ENCODE assay signal across 27 cellular contexts in genomic region chr11:121743285-121743684, GRCh38.
"Had no signal": no experiment of that assay in that cellular context is flagged by ENCODE, and none has a peak within 500 bp of the region (broad histone marks: within the 10 kb centered on the region; RNA-seq: fewer than 3 reads in every experiment).

No MANE protein-coding gene starts in this region.

- H3K4me3 ChIP-seq: breast epithelium, esophagus squamous epithelium, pancreas, prostate gland, spleen, upper lobe of right lung had no signal

- H3K27me3 ChIP-seq: breast epithelium, esophagus squamous epithelium, spleen, upper lobe of right lung had no signal

- DNase-seq: activated CD4-positive, alpha-beta memory T cell treated with anti-CD3 and anti-CD28 coated beads, Interleukin-2, amount 10 ng/mL, durations not matched to agents 7 days and 5 days; activated CD4-positive, alpha-beta T cell treated with anti-CD3 and anti-CD28 coated beads, Interleukin-2, amount 10 ng/mL, durations not matched to agents 24 days and 14 days; activated CD4-positive, CD25-positive, alpha-beta regulatory T cell treated with anti-CD3 and anti-CD28 coated beads, Interleukin-2, amount 50 U/mL, for 72 hours; activated CD8-positive, alpha-beta memory T cell treated with anti-CD3 and anti-CD28 coated beads, Interleukin-2, amount 50 U/mL, for 48 hours; activated gamma-delta T cell; activated naive CD4-positive, alpha-beta T cell treated with anti-CD3 and anti-CD28 coated beads, Interleukin-2, amount 10 ng/mL, durations not matched to agents 7 days and 5 days; activated naive CD8-positive, alpha-beta T cell treated with anti-CD3 and anti-CD28 coated beads, Interleukin-2, amount 10 ng/mL, durations not matched to agents 7 days and 5 days; activated T-cell treated with anti-CD3 and anti-CD28 coated beads, Interleukin-2, amount 50 U/mL, for 24 hours; amniotic stem cell; dermis blood vessel endothelial cell; effector CD4-positive, alpha-beta T cell; esophagus squamous epithelium; foreskin melanocyte; glutamatergic neuron; hypothalamus; immature natural killer cell; kidney; left colon; naive thymus-derived CD8-positive, alpha-beta T cell; nucleus accumbens; pancreas; spleen; stimulated activated naive CD4-positive, alpha-beta T cell; T-helper 1 cell; upper lobe of right lung had no signal

- H3K27ac ChIP-seq: pancreas, upper lobe of right lung had no signal

- H3K9me3 ChIP-seq: esophagus squamous epithelium, pancreas, prostate gland, upper lobe of right lung had no signal

- ATAC-seq: left colon; naive thymus-derived CD8-positive, alpha-beta T cell; pancreas; upper lobe of right lung had no signal

- H3K4me1 ChIP-seq: pancreas, prostate gland, spleen, upper lobe of right lung had no signal

- H3K36me3 ChIP-seq: breast epithelium, esophagus squamous epithelium, pancreas, prostate gland, spleen, upper lobe of right lung had no signal
